Comparison of ENCODE assay signal across 11 cellular contexts in the genomic region with DNA sequence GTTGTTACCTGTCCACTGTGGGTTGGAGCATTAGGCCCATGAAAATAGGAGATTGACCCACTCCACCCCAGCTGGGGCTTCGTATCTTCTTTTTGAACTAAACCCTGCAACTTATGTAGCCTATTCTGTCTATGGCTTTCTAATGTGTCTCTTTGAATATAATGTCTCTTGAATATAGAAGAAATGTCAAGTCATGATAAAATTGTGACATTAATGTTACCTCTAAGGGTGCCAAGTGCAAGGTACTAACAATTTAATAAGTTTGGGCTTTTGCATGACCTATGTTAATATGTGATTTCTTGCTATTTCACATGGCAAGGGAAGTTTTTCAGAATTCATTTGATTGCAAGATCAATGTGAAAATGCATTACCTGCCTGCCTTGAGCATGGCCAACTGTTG.
"Had no signal": no experiment of that assay in that cellular context is flagged by ENCODE, and none has a peak within 500 bp of the region (broad histone marks: within the 10 kb centered on the region; RNA-seq: fewer than 3 reads in every experiment).

No MANE protein-coding gene starts in this region.

- H2AFZ ChIP-seq: GM23248, GM23338 had no signal

- H3K36me3 ChIP-seq: HAP-1 had no signal

- H3K4me3 ChIP-seq: GM23248, GM23338, HAP-1 had no signal

- DNase-seq: GM23248, GOT3, H7, H9, HCEC 1CT, HFFc6 had no signal

- FAIRE-seq: H1, H54 had no signal

- ATAC-seq: GM23338, HCT116 had no signal

- H3K4me2 ChIP-seq: GM23338 had no signal

- H3K9ac ChIP-seq: GM23248 had no signal

- H3K27ac ChIP-seq: GM23248 had no signal

- H3K9me3 ChIP-seq: HAP-1 had no signal
